Comparison of ENCODE assay signal across 17 cellular contexts in genomic region chr2:238729261-238729935, GRCh38.
DNase-seq lines count a peak whose midpoint lies in the region; ATAC-seq, FAIRE-seq and TF ChIP-seq lines count a peak whose summit lies in the region.
"Had no signal": no experiment of that assay in that cellular context is flagged by ENCODE, and none has a peak within 500 bp of the region (broad histone marks: within the 10 kb centered on the region; RNA-seq: fewer than 3 reads in every experiment).

No MANE protein-coding gene starts in this region.

- peak overlapping the region; percentile 17 for H3K4me2 ChIP-seq in osteoblast (ENCODE audit: insufficient read depth, low read length)

- H3K4me1 ChIP-seq in heart right ventricle (peaks cover 0 to 30% (median 15%) of the 10 kb centered on the region in 9 donors), foreskin keratinocyte (no peaks in the 10 kb centered on the region), osteoblast (ENCODE audit: insufficient read depth, low read length) (peaks cover 23% of the 10 kb centered on the region), urinary bladder (ENCODE audit: insufficient read depth) (no peaks in the 10 kb centered on the region)

- intact Hi-C loops in heart right ventricle (cut with DNase I) (loop anchor here in 1 of 10 donors (5.0 kb wide), 1 partner anchor 58 kb away; no protein-coding TSS in a partner anchor), left ventricle myocardium superior (cut with micrococcal nuclease) (no loop called here)

- H3K79me2 ChIP-seq in osteoblast (ENCODE audit: insufficient read depth, low read length): no peaks in the 10 kb centered on the region

- ATAC-seq in heart right ventricle (no peak), left ventricle myocardium superior (no peak), foreskin keratinocyte (no peak)
- ATAC-seq: activated T-cell treated with anti-CD3 and anti-CD28 coated beads, Interleukin-2, amount 50 U/mL, for 72 hours had no signal

- 73 to 90% methylated on average over 11 of the region's 11 CpGs for WGBS in heart right ventricle, 2 donors
- 84% methylated on average over 11 of the region's 11 CpGs for WGBS in urinary bladder

- H3K27ac ChIP-seq in heart right ventricle (peak overlapping the region in 9 of 10 donors; percentile 13 to 78 (median 59)), foreskin keratinocyte (peak overlapping the region; percentile 51), osteoblast (ENCODE audit: low read depth, low read length) (peak overlapping the region; percentile 80), urinary bladder (ENCODE audit: low read depth) (peak overlapping the region; percentile 53)
- H3K27ac ChIP-seq: SK-N-MC had no signal

- H2AFZ ChIP-seq in osteoblast (ENCODE audit: low read length): peak overlapping the region; percentile 73

- FAIRE-seq in D721Med (lab: Jason Lieb, UNC): no peak
- FAIRE-seq: A204.1, TTC549 had no signal

- no peaks in the 10 kb centered on the region for H4K20me1 ChIP-seq in osteoblast (ENCODE audit: insufficient read depth, low read length)

- no peak overlapping the region for H3K4me3 ChIP-seq in heart right ventricle
- no peak overlapping the region for H3K4me3 ChIP-seq in osteoblast (ENCODE audit: insufficient read depth, low read length)
- no peak overlapping the region for H3K4me3 ChIP-seq in urinary bladder (ENCODE audit: low read depth, low read length)
- H3K4me3 ChIP-seq: dorsolateral prefrontal cortex, SK-N-MC had no signal

- TF ChIP-seq CTCF in heart right ventricle (IDR thresholded peaks at IDR 0.05): no peak
- no peak for TF ChIP-seq CTCF in foreskin keratinocyte (conservative IDR thresholded peaks at IDR 0.05)
- TF ChIP-seq CTCF in osteoblast (IDR thresholded peaks at IDR 0.05; ENCODE audit: extremely low read depth, low read depth, low read length): no peak
- TF ChIP-seq CTCF in D721Med (IDR thresholded peaks at IDR 0.05; ENCODE audit: insufficient read depth, missing control alignments): no peak

- H3K9me3 ChIP-seq in heart right ventricle (peaks cover 0 to 10% (median 0%) of the 10 kb centered on the region in 11 donors), osteoblast (ENCODE audit: low read depth, low read length) (no peaks in the 10 kb centered on the region)

- DNase-seq in heart right ventricle (no peak), left ventricle myocardium superior (no peak), foreskin keratinocyte (no peak), osteoblast (ENCODE audit: insufficient read length, low spot score, missing footprints) (no peak), D341Med (ENCODE audit: low spot score) (no peak), GDM1 (lab: John Stamatoyannopoulos, UW) (no peak), D721Med (ENCODE audit: insufficient read length, low spot score) (no peak)
- DNase-seq: activated CD4-positive, alpha-beta memory T cell treated with anti-CD3 and anti-CD28 coated beads for 36 hours; activated T-cell treated with anti-CD3 and anti-CD28 coated beads, Interleukin-2, amount 50 U/mL, for 72 hours; CD4-positive, alpha-beta T cell; dorsolateral prefrontal cortex; NCI-H146; NCI-H345 had no signal

- no peaks in the 10 kb centered on the region for H3K36me3 ChIP-seq in heart right ventricle
- H3K36me3 ChIP-seq in osteoblast (ENCODE audit: insufficient read depth, low read length): no peaks in the 10 kb centered on the region
- H3K36me3 ChIP-seq in urinary bladder (ENCODE audit: insufficient read depth): no peaks in the 10 kb centered on the region

- H3K27me3 ChIP-seq in heart right ventricle: no peaks in the 10 kb centered on the region
- H3K27me3 ChIP-seq in foreskin keratinocyte: no peaks in the 10 kb centered on the region
- peaks cover 7% of the 10 kb centered on the region for H3K27me3 ChIP-seq in osteoblast (ENCODE audit: insufficient read depth, low read length)
